Comparison of ENCODE assay signal across 9 cellular contexts in genomic region chr19:11850289-11850688, GRCh38. TPM values are rescaled to one million over a fixed set of nuclear protein-coding genes. Genes with fewer than 3 reads are reported as not detected.
DNase-seq lines count a peak whose midpoint lies in the region; ATAC-seq and TF ChIP-seq lines count a peak whose summit lies in the region.
"Not testable (repeated sequence)": the region's sequence is repeated elsewhere in the genome, so short reads cannot be mapped to it uniquely, and the experiment has no call there.
"Had no signal": no experiment of that assay in that cellular context is flagged by ENCODE, and none has a peak within 500 bp of the region (broad histone marks: within the 10 kb centered on the region; RNA-seq: fewer than 3 reads in every experiment).

No MANE protein-coding gene starts in this region.

- intact Hi-C loops in CD8-positive, alpha-beta T cell (cut with DNase I, micrococcal nuclease); activated CD4-positive, alpha-beta T cell treated with anti-CD3 and anti-CD28 coated beads for 36 hours (cut with DNase I, micrococcal nuclease): not testable (repeated sequence)

- peak overlapping the region; percentile 78 for H3K9ac ChIP-seq in Loucy (ENCODE audit: low read depth, low read length, poor library complexity, severe bottlenecking)
- H3K9ac ChIP-seq in SK-N-SH; adipocyte (ENCODE audit: low read length); parathyroid adenoma: not testable (repeated sequence)

- TF ChIP-seq EP300 in SK-N-SH (IDR thresholded peaks at IDR 0.05; ENCODE audit: borderline replicate concordance in 1 of 2, low read depth in 1 of 2, low read length in 1 of 2), result not testable (repeated sequence)

- peaks cover 54% of the 10 kb centered on the region for H3K79me2 ChIP-seq in Loucy (ENCODE audit: insufficient read depth, low read length)
- H3K79me2 ChIP-seq in SK-N-SH (ENCODE audit: insufficient read depth), result not testable (repeated sequence)
- peaks cover 29% of the 10 kb centered on the region for H3K79me2 ChIP-seq in parathyroid adenoma

- not testable (repeated sequence) for DNase-seq in CD8-positive, alpha-beta T cell; SK-N-SH; activated CD4-positive, alpha-beta T cell treated with anti-CD3 and anti-CD28 coated beads for 36 hours
- peak; percentile 3 for DNase-seq in adipocyte (ENCODE audit: low read depth)
- peak; percentile 18 for DNase-seq in left kidney (ENCODE audit: low read depth, low spot score)

- not testable (repeated sequence) for TF ChIP-seq CTCF in CD8-positive, alpha-beta T cell (IDR thresholded peaks at IDR 0.05); Loucy (conservative IDR thresholded peaks at IDR 0.05; ENCODE audit: low read length); SK-N-SH (IDR thresholded peaks at IDR 0.05); parathyroid adenoma (IDR thresholded peaks at IDR 0.05)

- not testable (repeated sequence) for H4K20me1 ChIP-seq in Loucy (ENCODE audit: insufficient read depth, low read length, poor library complexity, severe bottlenecking); SK-N-SH (ENCODE audit: insufficient read depth)

- 85% methylated on average over 4 of the region's 4 CpGs for WGBS in SK-N-SH (ENCODE audit: low lambda C conversion rate)

- not testable (repeated sequence) for H3K27me3 ChIP-seq in CD8-positive, alpha-beta T cell (ENCODE audit: insufficient read depth, low read length); Loucy (ENCODE audit: insufficient read depth, low read length, poor library complexity, severe bottlenecking); SK-N-SH (ENCODE audit: insufficient read depth); adipocyte (replicated peaks; ENCODE audit: control insufficient read depth, insufficient read depth, low read length); parathyroid adenoma (ENCODE audit: control insufficient read depth, insufficient read depth, low read length)

- not testable (repeated sequence) for H3K4me3 ChIP-seq in CD8-positive, alpha-beta T cell (ENCODE audit: low read depth, low read length); adipocyte (ENCODE audit: low read length)
- peak overlapping the region; percentile 78 for H3K4me3 ChIP-seq in Loucy (ENCODE audit: low read length, poor library complexity, severe bottlenecking)
- H3K4me3 ChIP-seq in SK-N-SH (ENCODE audit: low read depth in 2 of 2, low read length in 1 of 2), result peak overlapping the region in 1 of 2 experiments; percentile 82; a peak in 1 of 4 replicates
- H3K4me3 ChIP-seq in parathyroid adenoma (ENCODE audit: low read depth, low read length), result peak overlapping the region; percentile 97

- not testable (repeated sequence) for ATAC-seq in CD8-positive, alpha-beta T cell; activated CD4-positive, alpha-beta T cell treated with anti-CD3 and anti-CD28 coated beads for 36 hours

- not testable (repeated sequence) for H3K36me3 ChIP-seq in CD8-positive, alpha-beta T cell (ENCODE audit: insufficient read depth, low read length); Loucy (ENCODE audit: insufficient read depth, low read length); SK-N-SH (replicated peaks in 1 of 2; ENCODE audit: control insufficient read depth in 1 of 2, insufficient read depth in 2 of 2, low read length in 1 of 2); adipocyte (ENCODE audit: control insufficient read depth, insufficient read depth, low read length, severe bottlenecking); parathyroid adenoma (ENCODE audit: control insufficient read depth, insufficient read depth, low read length)

- H3F3A ChIP-seq in Loucy (ENCODE audit: low read depth); SK-N-SH (replicated peaks; ENCODE audit: insufficient read depth): not testable (repeated sequence)

- not testable (repeated sequence) for H3K9me2 ChIP-seq in Loucy (replicated peaks; ENCODE audit: low read depth, low read length); SK-N-SH

- H2AFZ ChIP-seq in Loucy (ENCODE audit: low read length); SK-N-SH (ENCODE audit: low read depth); parathyroid adenoma: not testable (repeated sequence)

- H3K9me3 Mint-ChIP-seq in CD8-positive, alpha-beta T cell, result not testable (repeated sequence)
- H3K9me3 Mint-ChIP-seq in activated CD4-positive, alpha-beta T cell treated with anti-CD3 and anti-CD28 coated beads for 36 hours (ENCODE audit: low read depth), result peaks cover 11% of the 10 kb centered on the region

- H3K27ac Mint-ChIP-seq in CD8-positive, alpha-beta T cell; activated CD4-positive, alpha-beta T cell treated with anti-CD3 and anti-CD28 coated beads for 36 hours: not testable (repeated sequence)

- H3K27me3 Mint-ChIP-seq in CD8-positive, alpha-beta T cell (ENCODE audit: low read depth); activated CD4-positive, alpha-beta T cell treated with anti-CD3 and anti-CD28 coated beads for 36 hours: not testable (repeated sequence)

- not testable (repeated sequence) for H3K27ac ChIP-seq in CD8-positive, alpha-beta T cell (ENCODE audit: low read depth, low read length); SK-N-SH (ENCODE audit: low read depth in 2 of 2, low read length in 1 of 2)
- H3K27ac ChIP-seq in parathyroid adenoma, result peak overlapping the region; percentile 95

- not testable (repeated sequence) for H3K9me3 ChIP-seq in CD8-positive, alpha-beta T cell (ENCODE audit: low read length); SK-N-SH; adipocyte (ENCODE audit: control insufficient read depth, low read length); parathyroid adenoma (ENCODE audit: control insufficient read depth, low read length)
- peaks cover 12% of the 10 kb centered on the region; the same call in 1 of the 2 replicates for H3K9me3 ChIP-seq in Loucy (ENCODE audit: insufficient read depth, low read depth, low read length)

- POLR2A ChIA-PET in CD8-positive, alpha-beta T cell (lab: Charles Lee); SK-N-SH (lab: Yijun Ruan, JAX): not testable (repeated sequence)
- POLR2A ChIA-PET in activated CD4-positive, alpha-beta T cell treated with anti-CD3 and anti-CD28 coated beads for 36 hours (lab: Charles Lee), result interaction anchor here (0.6 kb wide), 1 partner anchor 13 kb away, joined by 3 read pairs; no protein-coding TSS in a partner anchor

- CTCF ChIA-PET in CD8-positive, alpha-beta T cell (lab: Charles Lee); SK-N-SH (lab: Yijun Ruan, JAX); activated CD4-positive, alpha-beta T cell treated with anti-CD3 and anti-CD28 coated beads for 36 hours (lab: Charles Lee): not testable (repeated sequence)

- peaks cover 36% of the 10 kb centered on the region for H3K36me3 Mint-ChIP-seq in CD8-positive, alpha-beta T cell
- H3K36me3 Mint-ChIP-seq in activated CD4-positive, alpha-beta T cell treated with anti-CD3 and anti-CD28 coated beads for 36 hours (ENCODE audit: low read depth), result peaks cover 39% of the 10 kb centered on the region

- peak overlapping the region; percentile 94 for H3K4me3 Mint-ChIP-seq in CD8-positive, alpha-beta T cell
- H3K4me3 Mint-ChIP-seq in activated CD4-positive, alpha-beta T cell treated with anti-CD3 and anti-CD28 coated beads for 36 hours, result peak overlapping the region; percentile 80

- H3K4me1 Mint-ChIP-seq in CD8-positive, alpha-beta T cell (ENCODE audit: low read depth), result peaks cover 24% of the 10 kb centered on the region
- peaks cover 23% of the 10 kb centered on the region for H3K4me1 Mint-ChIP-seq in activated CD4-positive, alpha-beta T cell treated with anti-CD3 and anti-CD28 coated beads for 36 hours

- H3K4me2 ChIP-seq in Loucy (ENCODE audit: low read depth, low read length, poor library complexity, severe bottlenecking) (peak overlapping the region; percentile 96), SK-N-SH (peak overlapping the region; percentile 78; the same call in 1 of the 2 replicates), parathyroid adenoma (ENCODE audit: low read length) (peak overlapping the region; percentile 95)

- not testable (repeated sequence) for TF ChIP-seq RAD21 in SK-N-SH (IDR thresholded peaks at IDR 0.05; ENCODE audit: low read length)

- H3K4me1 ChIP-seq in CD8-positive, alpha-beta T cell (ENCODE audit: insufficient read depth, low read length), result peaks cover 11% of the 10 kb centered on the region
- not testable (repeated sequence) for H3K4me1 ChIP-seq in Loucy (ENCODE audit: insufficient read depth, low read length, poor library complexity, severe bottlenecking); SK-N-SH (ENCODE audit: control insufficient read depth in 1 of 2, insufficient read depth in 2 of 2, low read depth in 1 of 2, low read length in 1 of 2); adipocyte (ENCODE audit: control insufficient read depth, insufficient read depth, low read length); parathyroid adenoma

RNA-seq across cellular contexts. Expression of gene ZNF439, which starts 1.8 kb away (rescaled TPM):
- 1 to 10 TPM; 6.2 to 7.9 TPM for total RNA-seq in CD8-positive, alpha-beta T cell
- polyA plus RNA-seq in SK-N-SH (2012; rRNA removed), result 1.7 and 2.1 TPM in 2 replicates
- 1.6 and 1.7 TPM in 2 replicates for polyA plus RNA-seq in SK-N-SH (2012; cell fraction: cytosol; rRNA removed)
- 5.2 and 7.9 TPM in 2 replicates for polyA plus RNA-seq in SK-N-SH (2012; cell fraction: nucleus; rRNA removed)
- 10 to 100 TPM; 10.4 to 11.4 TPM for total RNA-seq in activated CD4-positive, alpha-beta T cell treated with anti-CD3 and anti-CD28 coated beads for 36 hours

RNA-seq across cellular contexts. Expression of gene ZNF440, which starts 36.2 kb away (rescaled TPM):
- total RNA-seq in CD8-positive, alpha-beta T cell, result 1 to 10 TPM; 6.4 to 7.9 TPM
- 2.0 and 2.5 TPM in 2 replicates for polyA plus RNA-seq in SK-N-SH (2012; rRNA removed)
- polyA plus RNA-seq in SK-N-SH (2012; cell fraction: cytosol; rRNA removed), result 1.4 and 1.7 TPM in 2 replicates
- 5.6 and 9.7 TPM in 2 replicates for polyA plus RNA-seq in SK-N-SH (2012; cell fraction: nucleus; rRNA removed)
- 1 to 10 TPM; 7.0 to 7.7 TPM for total RNA-seq in activated CD4-positive, alpha-beta T cell treated with anti-CD3 and anti-CD28 coated beads for 36 hours

RNA-seq across cellular contexts. Expression of gene ZNF69, which starts 37.3 kb away (rescaled TPM):
- total RNA-seq in CD8-positive, alpha-beta T cell, result 1 to 10 TPM; 1.7 to 2.0 TPM
- 0.58 and 0.65 TPM in 2 replicates for polyA plus RNA-seq in SK-N-SH (2012; rRNA removed)
- 0.72 and 0.77 TPM in 2 replicates for polyA plus RNA-seq in SK-N-SH (2012; cell fraction: cytosol; rRNA removed)
- polyA plus RNA-seq in SK-N-SH (2012; cell fraction: nucleus; rRNA removed), result 1.3 and 1.6 TPM in 2 replicates
- total RNA-seq in activated CD4-positive, alpha-beta T cell treated with anti-CD3 and anti-CD28 coated beads for 36 hours, result 1 to 10 TPM; 2.4 to 2.5 TPM

RNA-seq across cellular contexts. Expression of gene ZNF491, which starts 52.0 kb away (rescaled TPM):
- total RNA-seq in CD8-positive, alpha-beta T cell, result under 1 TPM; 0.43 to 0.89 TPM
- 0.77 and 1.6 TPM in 2 replicates for polyA plus RNA-seq in SK-N-SH (2012; rRNA removed)
- polyA plus RNA-seq in SK-N-SH (2012; cell fraction: cytosol; rRNA removed), result 0.82 and 1.0 TPM in 2 replicates
- polyA plus RNA-seq in SK-N-SH (2012; cell fraction: nucleus; rRNA removed), result 1.4 and 4.0 TPM in 2 replicates
- 1 to 10 TPM in 1 of 2 experiments, under 1 TPM in 1; 0.60 to 1.2 TPM for total RNA-seq in activated CD4-positive, alpha-beta T cell treated with anti-CD3 and anti-CD28 coated beads for 36 hours
- total RNA-seq: H4 had no signal
- polyA plus RNA-seq: CD8-positive, alpha-beta memory T cell had no signal
